ENCODE assay signal across 24 cellular contexts in genomic region chr1:212072047-212072446, GRCh38. TPM values are rescaled to one million over a fixed set of nuclear protein-coding genes. Genes with fewer than 3 reads are reported as not detected.
DNase-seq lines count a peak whose midpoint lies in the region; ATAC-seq, FAIRE-seq and TF ChIP-seq lines count a peak whose summit lies in the region.
"Had no signal": no experiment of that assay in that cellular context is flagged by ENCODE, and none has a peak within 500 bp of the region (broad histone marks: within the 10 kb centered on the region; RNA-seq: fewer than 3 reads in every experiment).

No MANE protein-coding gene starts in this region.

- no peaks in the 10 kb centered on the region for H3K9me3 ChIP-seq in breast epithelium
- no peaks in the 10 kb centered on the region for H3K9me3 ChIP-seq in left lung
- no peaks in the 10 kb centered on the region for H3K9me3 ChIP-seq in lung (ENCODE audit: control insufficient read depth in 2 of 2, insufficient read depth in 1 of 2, low read length in 1 of 2)
- no peaks in the 10 kb centered on the region for H3K9me3 ChIP-seq in mesenchymal stem cell (ENCODE audit: control insufficient read depth, low read length)
- H3K9me3 ChIP-seq: A549, BE2C, BLaER1 had no signal

- intact Hi-C loops in MCF 10A (cut with micrococcal nuclease): loop anchor here (5.0 kb wide), 1 partner anchor 710 kb away; no protein-coding TSS in a partner anchor
- intact Hi-C loops in breast epithelium (cut with DNase I; ENCODE audit: low total_unique reads): loop anchor here (10.0 kb wide), 1 partner anchor 383 kb away; no protein-coding TSS in a partner anchor
- intact Hi-C loops in left lung (cut with DNase I): loop anchor here in 1 of 2 donors (5.0 kb wide), 2 partner anchors 220 to 295 kb away; no protein-coding TSS in a partner anchor

- no peak overlapping the region for H3K4ac ChIP-seq in mesenchymal stem cell (ENCODE audit: low read depth in 1 of 2, low read length in 2 of 2)

- no peak for TF ChIP-seq POLR2A in breast epithelium (IDR thresholded peaks at IDR 0.05)

- no peak overlapping the region for H3K27ac ChIP-seq in breast epithelium
- no peak overlapping the region for H3K27ac ChIP-seq in left lung
- H3K27ac ChIP-seq in lung (ENCODE audit: low read depth in 1 of 2, low read length in 1 of 2): no peak overlapping the region
- no peak overlapping the region for H3K27ac ChIP-seq in mesenchymal stem cell (ENCODE audit: low read length, poor library complexity, severe bottlenecking)
- H3K27ac ChIP-seq: 22Rv1, A549, BLaER1 had no signal

- CTCF ChIA-PET in MCF 10A (lab: Yijun Ruan, JAX): interaction anchor here (0.6 to 5.7 kb wide), 54 partner anchors 9 to 526 kb away, joined by 3 to 481 read pairs (median 14); partner anchors contain the start of genes DTL, INTS7, PACC1 and PPP2R5A

- no peak overlapping the region for H3K23ac ChIP-seq in mesenchymal stem cell (ENCODE audit: low read length in 2 of 2)

- BruUV-seq in MCF 10A (replicated peaks; lab: Mats Ljungman, UMichigan): no TSS peak

- H2BK12ac ChIP-seq in mesenchymal stem cell (ENCODE audit: low read length in 2 of 2): no peak overlapping the region

- H3K4me1 Mint-ChIP-seq in MCF 10A (ENCODE audit: insufficient read depth, unreplicated experiment): peaks cover 12% of the 10 kb centered on the region
- H3K4me1 Mint-ChIP-seq: CD14-positive monocyte; CD8-positive, alpha-beta memory T cell had no signal

- H3K27ac Mint-ChIP-seq in MCF 10A (ENCODE audit: low read depth, unreplicated experiment): peak overlapping the region; percentile 13
- H3K27ac Mint-ChIP-seq: CD14-positive monocyte; CD8-positive, alpha-beta memory T cell had no signal

- H3K18ac ChIP-seq in mesenchymal stem cell (ENCODE audit: low read depth in 1 of 2, low read length in 2 of 2): no peak overlapping the region

- H2AK5ac ChIP-seq in mesenchymal stem cell (ENCODE audit: low read length, severe bottlenecking): no peak overlapping the region

- no peak overlapping the region for H4K91ac ChIP-seq in mesenchymal stem cell (ENCODE audit: low read length)

- H2AFZ ChIP-seq in mesenchymal stem cell (ENCODE audit: low read depth, low read length): no peak overlapping the region

- ATAC-seq in left lung: peak; percentile 82
- ATAC-seq in lung (ENCODE audit: insufficient read depth, low FRiP score): peak; percentile 58
- ATAC-seq: A549 had no signal

- no peaks in the 10 kb centered on the region for H3K36me3 ChIP-seq in breast epithelium
- H3K36me3 ChIP-seq in left lung: peaks cover 0 to 3% of the 10 kb centered on the region in 2 donors
- no peaks in the 10 kb centered on the region for H3K36me3 ChIP-seq in lung (ENCODE audit: control insufficient read depth in 2 of 2, insufficient read depth in 2 of 2, low read length in 2 of 2)
- H3K36me3 ChIP-seq in mesenchymal stem cell (ENCODE audit: control insufficient read depth in 1 of 2, insufficient read depth in 2 of 2, low read depth in 1 of 2, low read length in 2 of 2): no peaks in the 10 kb centered on the region

- H3K36me3 Mint-ChIP-seq in MCF 10A (ENCODE audit: insufficient read depth, unreplicated experiment): peaks cover 10% of the 10 kb centered on the region
- H3K36me3 Mint-ChIP-seq: CD4-positive, alpha-beta memory T cell; CD4-positive, CD25-positive, alpha-beta regulatory T cell; CD8-positive, alpha-beta memory T cell had no signal

- H3K14ac ChIP-seq in mesenchymal stem cell (ENCODE audit: low read length in 2 of 2): no peak overlapping the region

- H3K27me3 ChIP-seq in breast epithelium (no peaks in the 10 kb centered on the region), left lung (no peaks in the 10 kb centered on the region), lung (ENCODE audit: control insufficient read depth, insufficient read depth) (no peaks in the 10 kb centered on the region), mesenchymal stem cell (ENCODE audit: control insufficient read depth in 1 of 2, insufficient read depth in 1 of 2, low read length in 2 of 2) (no peaks in the 10 kb centered on the region)
- H3K27me3 ChIP-seq: BE2C, BLaER1 had no signal

- POLR2A ChIA-PET in MCF 10A (lab: Yijun Ruan, JAX): interaction anchor here (0.5 to 5.2 kb wide), 6 partner anchors 36 to 416 kb away, joined by 3 to 74 read pairs (median 22); partner anchors contain the start of genes DTL, INTS7 and PPP2R5A

- no peak overlapping the region for H2BK5ac ChIP-seq in mesenchymal stem cell (ENCODE audit: low read depth, low read length, poor library complexity, severe bottlenecking)

- no peaks in the 10 kb centered on the region for H3K79me1 ChIP-seq in mesenchymal stem cell (replicated peaks; ENCODE audit: low read length, poor library complexity, severe bottlenecking)

- no peaks in the 10 kb centered on the region for H3K9me3 Mint-ChIP-seq in MCF 10A (ENCODE audit: unreplicated experiment)
- H3K9me3 Mint-ChIP-seq: CD14-positive monocyte; CD4-positive, alpha-beta memory T cell; CD4-positive, CD25-positive, alpha-beta regulatory T cell; CD8-positive, alpha-beta memory T cell had no signal

- FAIRE-seq in D721Med (lab: Jason Lieb, UNC): peak; percentile 72
- FAIRE-seq: A549, G401.6, GM12892, GM18507 had no signal

- no peak overlapping the region for H3K4me3 Mint-ChIP-seq in MCF 10A (ENCODE audit: unreplicated experiment)
- H3K4me3 Mint-ChIP-seq: CD14-positive monocyte; CD4-positive, alpha-beta memory T cell; CD4-positive, CD25-positive, alpha-beta regulatory T cell; CD8-positive, alpha-beta memory T cell had no signal

- no peak overlapping the region for H3K4me2 ChIP-seq in mesenchymal stem cell (ENCODE audit: low read length, poor library complexity, severe bottlenecking)
- H3K4me2 ChIP-seq: A549, BLaER1 had no signal

- TF ChIP-seq CTCF in MCF 10A (IDR thresholded peaks at IDR 0.05; ENCODE audit: unreplicated experiment) (no peak), breast epithelium (IDR thresholded peaks at IDR 0.05) (no peak), D721Med (IDR thresholded peaks at IDR 0.05; ENCODE audit: insufficient read depth, missing control alignments) (no peak), left lung (IDR thresholded peaks at IDR 0.05) (no peak), lung (IDR thresholded peaks at IDR 0.05; ENCODE audit: control extremely low read depth, extremely low read depth) (no peak)

- DNase-seq in MCF 10A (ENCODE audit: unreplicated experiment): no peak
- no peak for DNase-seq in breast epithelium (ENCODE audit: low spot score in 2 of 2)
- no peak for DNase-seq in D721Med (ENCODE audit: insufficient read length, low spot score)
- no peak for DNase-seq in left lung
- DNase-seq in lung (ENCODE audit: low spot score): no peak
- DNase-seq in Ammon's horn (ENCODE audit: low spot score): no peak
- DNase-seq in NCI-H187 (lab: John Stamatoyannopoulos, UW): no peak
- no peak for DNase-seq in mesenchymal stem cell
- DNase-seq: AML-193; BE2C; C1 segment of cervical spinal cord; CD4-positive, alpha-beta memory T cell; CD4-positive, CD25-positive, alpha-beta regulatory T cell; CD8-positive, alpha-beta memory T cell; COR-L47; DMS79 treated with DMSO at 0.1 percent for 48 hours; GF-D8 had no signal

- H3K4me1 ChIP-seq in breast epithelium (no peaks in the 10 kb centered on the region), left lung (peaks cover 0 to 6% of the 10 kb centered on the region in 2 donors), lung (ENCODE audit: control insufficient read depth in 2 of 2, insufficient read depth in 2 of 2, low read length in 2 of 2) (peaks cover 0 to 8% of the 10 kb centered on the region in 2 donors), mesenchymal stem cell (ENCODE audit: control insufficient read depth, insufficient read depth, low read depth, low read length) (no peaks in the 10 kb centered on the region)
- H3K4me1 ChIP-seq: A549, BE2C, BLaER1 had no signal

- no peak overlapping the region for H2BK15ac ChIP-seq in mesenchymal stem cell (ENCODE audit: low read depth, poor library complexity, severe bottlenecking)

- no peak overlapping the region for H2BK120ac ChIP-seq in mesenchymal stem cell (ENCODE audit: low read depth, low read length)

- H4K8ac ChIP-seq in mesenchymal stem cell (ENCODE audit: low read length): no peak overlapping the region

- no peak overlapping the region for H3K4me3 ChIP-seq in breast epithelium
- no peak overlapping the region for H3K4me3 ChIP-seq in left lung
- no peak overlapping the region for H3K4me3 ChIP-seq in lung
- no peak overlapping the region for H3K4me3 ChIP-seq in mesenchymal stem cell (ENCODE audit: insufficient read depth in 1 of 2, low read depth in 1 of 2, low read length in 2 of 2)
- H3K4me3 ChIP-seq: A549, BLaER1 had no signal

- H3K27me3 Mint-ChIP-seq in MCF 10A (ENCODE audit: insufficient read depth, unreplicated experiment): no peaks in the 10 kb centered on the region
- H3K27me3 Mint-ChIP-seq: CD4-positive, alpha-beta memory T cell; CD4-positive, CD25-positive, alpha-beta regulatory T cell; CD8-positive, alpha-beta memory T cell had no signal

- no peak overlapping the region for H3K9ac ChIP-seq in mesenchymal stem cell (ENCODE audit: low read length)
- H3K9ac ChIP-seq: BLaER1 had no signal

- 75 to 85% methylated on average over 1 of the region's 1 CpG for WGBS in lung, 2 donors
- no CpG with 5 or more reads among the region's 1 CpG for WGBS in mesenchymal stem cell

RNA-seq across cellular contexts. Expression of gene DTL, which starts 36.5 kb away (rescaled TPM):
- total RNA-seq in MCF 10A (2022): 20.2 and 34.4 TPM in 2 replicates
- under 1 TPM; 0.29 to 0.80 (median 0.66) TPM for total RNA-seq in breast epithelium
- total RNA-seq in left lung: 10 to 100 TPM in 1 of 2 donors, 1 to 10 TPM in 1; 8.7 to 12.1 TPM
- total RNA-seq in lung: 10 to 100 TPM in 1 of 2 donors, 1 to 10 TPM in 1; 5.1 to 27.8 TPM
- polyA plus RNA-seq in lung: 1 to 10 TPM; 1.1 to 1.7 TPM
- 5.2 TPM for polyA plus RNA-seq in mesenchymal stem cell (2013, experiment 1 of 2)
- polyA plus RNA-seq in mesenchymal stem cell (2013, experiment 2 of 2): 4.1 TPM
- polyA plus RNA-seq: CD14-positive monocyte had no signal

RNA-seq across cellular contexts. Expression of gene INTS7, which starts 36.7 kb away (rescaled TPM):
- total RNA-seq in MCF 10A (2022) (50.0 and 62.3 TPM in 2 replicates), breast epithelium (10 to 100 TPM in 2 of 3 donors, 1 to 10 TPM in 1; 6.6 to 16.7 (median 10.8) TPM), left lung (10 to 100 TPM; 20.3 to 22.4 TPM), lung (10 to 100 TPM; 15.7 to 18.9 TPM)
- polyA plus RNA-seq in lung: 1 to 10 TPM; 6.4 to 8.0 TPM
- polyA plus RNA-seq in mesenchymal stem cell (2013, experiment 1 of 2): 7.6 TPM
- polyA plus RNA-seq in mesenchymal stem cell (2013, experiment 2 of 2): 7.1 TPM
